17 cellular contexts compared by ENCODE assay signal in genomic region chr16:85844786-85845185, GRCh38. TPM values are rescaled to one million over a fixed set of nuclear protein-coding genes. Genes with fewer than 3 reads are reported as not detected.
DNase-seq lines count a peak whose midpoint lies in the region; ATAC-seq and TF ChIP-seq lines count a peak whose summit lies in the region.
"Had no signal": no experiment of that assay in that cellular context is flagged by ENCODE, and none has a peak within 500 bp of the region (broad histone marks: within the 10 kb centered on the region; RNA-seq: fewer than 3 reads in every experiment).

No MANE protein-coding gene starts in this region.

- ATAC-seq in GM21723 (IDR thresholded peaks at IDR 0.05; ENCODE audit: unreplicated experiment) = no peak
- ATAC-seq: HCT116; stimulated activated effector memory CD8-positive, alpha-beta T cell treated with anti-CD3 and anti-CD28 coated beads, Interleukin-12 subunit alpha, Interleukin-12 subunit beta, amount 100 ng/mL, for 72 hours had no signal

- H3K27ac ChIP-seq in muscle layer of colon (ENCODE audit: low read depth, low read length) = no peak overlapping the region
- no peak overlapping the region for H3K27ac ChIP-seq in adrenal gland
- H3K27ac ChIP-seq: C4-2B had no signal

- intact Hi-C loops in CD14-positive monocyte (cut with micrococcal nuclease) (no loop called here), adrenal gland (cut with DNase I) (no loop called here)

- DNase-seq in CD14-positive monocyte (ENCODE audit: low spot score) = no peak
- DNase-seq in Jurkat, Clone E6-1 (ENCODE audit: low read depth, low spot score) = peak; percentile 11
- DNase-seq in choroid plexus epithelial cell (ENCODE audit: low read depth) = peak; percentile 38
- no peak for DNase-seq in adrenal gland
- DNase-seq in GM03348 (ENCODE audit: low spot score) = no peak
- DNase-seq in amygdala (lab: John Stamatoyannopoulos, UW) = no peak
- DNase-seq: activated gamma-delta T cell; effector memory CD4-positive, alpha-beta T cell; EL; NCI-H1092 treated with DMSO at 0.1 percent for 48 hours had no signal

- H3K4me1 Mint-ChIP-seq in CD14-positive monocyte = peaks cover 44% of the 10 kb centered on the region
- H3K4me1 Mint-ChIP-seq: brain had no signal

- peaks cover 0 to 6% (median 6%) of the 10 kb centered on the region in 3 donors for H3K27me3 Mint-ChIP-seq in CD14-positive monocyte (ENCODE audit: low read depth in 3 of 3)

- peaks cover 7% of the 10 kb centered on the region for H3K4me1 ChIP-seq in muscle layer of colon (ENCODE audit: insufficient read depth, low read length)
- no peaks in the 10 kb centered on the region for H3K4me1 ChIP-seq in adrenal gland (replicated peaks in 1 of 2)

- peaks cover 0 to 10% (median 2%) of the 10 kb centered on the region in 7 donors for H3K9me3 Mint-ChIP-seq in CD14-positive monocyte
- H3K9me3 Mint-ChIP-seq: stimulated activated effector memory CD8-positive, alpha-beta T cell treated with anti-CD3 and anti-CD28 coated beads, Interleukin-12 subunit alpha, Interleukin-12 subunit beta, amount 100 ng/mL, for 72 hours had no signal

- H3K9me3 ChIP-seq in muscle layer of colon (ENCODE audit: low read length) (no peaks in the 10 kb centered on the region), adrenal gland (replicated peaks in 1 of 3) (no peaks in the 10 kb centered on the region)

- H3K27ac Mint-ChIP-seq in CD14-positive monocyte = peak overlapping the region in 5 of 7 donors; percentile 2 to 72 (median 22)
- H3K27ac Mint-ChIP-seq: brain; stimulated activated effector memory CD8-positive, alpha-beta T cell treated with anti-CD3 and anti-CD28 coated beads, Interleukin-12 subunit alpha, Interleukin-12 subunit beta, amount 100 ng/mL, for 72 hours had no signal

- no peak overlapping the region for H3K4me3 ChIP-seq in Jurkat, Clone E6-1 (ENCODE audit: low read length)
- H3K4me3 ChIP-seq in choroid plexus epithelial cell (ENCODE audit: low read depth, low read length) (no peak overlapping the region), muscle layer of colon (ENCODE audit: low read depth in 1 of 2, low read length in 2 of 2) (peak overlapping the region; percentile 21 to 50), adrenal gland (no peak overlapping the region)
- H3K4me3 ChIP-seq: lung had no signal

- WGBS in adrenal gland, 4 donors = 12 to 22% (median 18%) methylated on average over 15 of the region's 15 CpGs

- H3K27me3 ChIP-seq in muscle layer of colon (ENCODE audit: control insufficient read depth in 1 of 2, insufficient read depth in 2 of 2, low read length in 2 of 2) (peaks cover 0 to 15% of the 10 kb centered on the region in 2 donors), adrenal gland (peaks cover 9% of the 10 kb centered on the region)

- H3K9ac ChIP-seq in muscle layer of colon (ENCODE audit: low read length) = no peak overlapping the region

- TF ChIP-seq CTCF in CD14-positive monocyte (IDR thresholded peaks at IDR 0.05) (no peak), choroid plexus epithelial cell (conservative IDR thresholded peaks at IDR 0.05; ENCODE audit: low read depth, low read length) (no peak), adrenal gland (IDR thresholded peaks at IDR 0.05) (no peak)

- H3K36me3 ChIP-seq in muscle layer of colon (ENCODE audit: insufficient read depth, low read length) (no peaks in the 10 kb centered on the region), adrenal gland (replicated peaks in 1 of 2) (no peaks in the 10 kb centered on the region)

- peak overlapping the region in 1 of 2 donors; percentile 76 for H3K4me3 Mint-ChIP-seq in CD14-positive monocyte
- H3K4me3 Mint-ChIP-seq: brain; stimulated activated effector memory CD8-positive, alpha-beta T cell treated with anti-CD3 and anti-CD28 coated beads, Interleukin-12 subunit alpha, Interleukin-12 subunit beta, amount 100 ng/mL, for 72 hours had no signal

- peaks cover 0 to 3% of the 10 kb centered on the region in 2 donors for H3K36me3 Mint-ChIP-seq in CD14-positive monocyte
- H3K36me3 Mint-ChIP-seq: brain; stimulated activated effector memory CD8-positive, alpha-beta T cell treated with anti-CD3 and anti-CD28 coated beads, Interleukin-12 subunit alpha, Interleukin-12 subunit beta, amount 100 ng/mL, for 72 hours had no signal

- no peak for TF ChIP-seq POLR2A in adrenal gland (IDR thresholded peaks at IDR 0.05)

RNA-seq across cellular contexts. Expression of gene COX4I1, which starts 45.3 kb away (rescaled TPM):
- 1,000 to 10,000 TPM; 1,132 to 1,312 TPM for polyA plus RNA-seq in CD14-positive monocyte
- polyA plus RNA-seq in Jurkat, Clone E6-1 (2012; ENCODE audit: insufficient read depth, insufficient read length) = 751 TPM
- total RNA-seq in adrenal gland = 100 to 1,000 TPM; 466 to 710 (median 531) TPM
- polyA plus RNA-seq in adrenal gland = 1,000 to 10,000 TPM in 2 of 3 donors, 100 to 1,000 TPM in 1; 506 to 1,628 (median 1,006) TPM

RNA-seq across cellular contexts. Expression of gene EMC8, which starts 45.4 kb away (rescaled TPM):
- polyA plus RNA-seq in CD14-positive monocyte = 10 to 100 TPM; 28.2 to 30.0 TPM
- 55.6 TPM for polyA plus RNA-seq in Jurkat, Clone E6-1 (2012; ENCODE audit: insufficient read depth, insufficient read length)
- total RNA-seq in adrenal gland = 10 to 100 TPM; 16.9 to 53.8 (median 25.5) TPM
- 10 to 100 TPM; 10.7 to 21.7 (median 11.3) TPM for polyA plus RNA-seq in adrenal gland

RNA-seq across cellular contexts. Expression of gene IRF8, which starts 54.2 kb away (rescaled TPM):
- polyA plus RNA-seq in CD14-positive monocyte (100 to 1,000 TPM; 157 to 187 TPM), adrenal gland (1 to 10 TPM; 3.4 to 9.6 (median 8.3) TPM)
- 7.4 TPM for polyA plus RNA-seq in Jurkat, Clone E6-1 (2012; ENCODE audit: insufficient read depth, insufficient read length)
- 10 to 100 TPM; 11.4 to 40.1 (median 19.3) TPM for total RNA-seq in adrenal gland

Comparison
In these comparisons a context has a peak if more than half of its experiments do, and no peak if none do; other contexts are left out.
1. DNase-seq: peak in Jurkat, Clone E6-1 (single experiment) and choroid plexus epithelial cell (single experiment); none in CD14-positive monocyte (single experiment), adrenal gland (0 of 7), GM03348 (single experiment) and amygdala (0 of 56).
2. H3K4me3 ChIP-seq: peak in muscle layer of colon (2 of 2); none in Jurkat, Clone E6-1 (single experiment), choroid plexus epithelial cell (single experiment) and adrenal gland (0 of 4).
3. RNA of gene IRF8, which starts 54.2 kb away (polyA plus RNA-seq): 157 to 187 TPM in CD14-positive monocyte; 3.4 to 9.6 TPM in adrenal gland; every median in the first group is over 10 times any median in the second.